In genomic region chr10:53253221-53253620, GRCh38 we compare ENCODE assay signal across 25 cellular contexts.
A peak's percentile ranks its signal among the peaks of the same experiment; 100 is the strongest.
DNase-seq lines count a peak whose midpoint lies in the region; ATAC-seq, FAIRE-seq and TF ChIP-seq lines count a peak whose summit lies in the region.
"Had no signal": no experiment of that assay in that cellular context is flagged by ENCODE, and none has a peak within 500 bp of the region (broad histone marks: within the 10 kb centered on the region; RNA-seq: fewer than 3 reads in every experiment).

No MANE protein-coding gene starts in this region.

- peak overlapping the region; percentile 38; the same call in 1 of the 2 replicates for H2BK5ac ChIP-seq in H1 (ENCODE audit: low read depth, low read length)

- H3K9me3 ChIP-seq in MM.1S (replicated peaks; ENCODE audit: insufficient read depth, low read length) (no peaks in the 10 kb centered on the region), H1 (ENCODE audit: insufficient read depth in 2 of 2, low read depth in 1 of 2, low read length in 1 of 2) (peaks cover 27 to 31% of the 10 kb centered on the region in 2 experiments)
- peaks cover 0 to 5% of the 10 kb centered on the region in 2 donors for H3K9me3 ChIP-seq in CD4-positive, alpha-beta memory T cell (ENCODE audit: control insufficient read depth in 1 of 2, low read length in 2 of 2)
- H3K9me3 ChIP-seq: A549 had no signal

- no peak for ATAC-seq in GM23338
- ATAC-seq: A549, GM12878 had no signal

- intact Hi-C loops in posterior vena cava (cut with DNase I), result no loop called here
- intact Hi-C loops in CD4-positive, alpha-beta memory T cell (cut with micrococcal nuclease), result no loop called here

- TF ChIP-seq EP300 in H1 (IDR thresholded peaks at IDR 0.05; ENCODE audit: borderline replicate concordance in 1 of 2, low read depth in 2 of 2, low read length in 2 of 2), result no peak

- H2BK120ac ChIP-seq in H1 (replicated peaks; ENCODE audit: low read depth, low read length), result no peak overlapping the region

- peaks cover 14% of the 10 kb centered on the region; the same call in 1 of the 2 replicates for H3K36me3 ChIP-seq in GM23338 (ENCODE audit: insufficient read depth)
- no peaks in the 10 kb centered on the region for H3K36me3 ChIP-seq in MM.1S (replicated peaks; ENCODE audit: insufficient read depth, low read length)
- H3K36me3 ChIP-seq in H1 (ENCODE audit: control insufficient read depth in 2 of 4, insufficient read depth in 4 of 4, low read length in 3 of 4), result peaks cover 0 to 17% (median 7%) of the 10 kb centered on the region in 4 experiments; a peak in 4 of 8 replicates
- H3K36me3 ChIP-seq in CD4-positive, alpha-beta memory T cell (ENCODE audit: insufficient read depth, low read length), result no peaks in the 10 kb centered on the region
- H3K36me3 ChIP-seq: BLaER1 treated with 17β-estradiol and CSF1 and Interleukin-3, amounts not matched to agents 10 nM and 100 nM had no signal

- peaks cover 12% of the 10 kb centered on the region; the same call in 1 of the 2 replicates for H3K9me2 ChIP-seq in GM23338 (ENCODE audit: insufficient read depth)
- H3K9me2 ChIP-seq in MM.1S (replicated peaks; ENCODE audit: insufficient read depth, low read length), result no peaks in the 10 kb centered on the region

- H2BK20ac ChIP-seq in H1 (ENCODE audit: low read length), result no peak overlapping the region

- H2AFZ ChIP-seq in GM23338 (no peak overlapping the region), MM.1S (ENCODE audit: low read length) (no peak overlapping the region), H1 (ENCODE audit: low read length) (no peak overlapping the region)

- no peak overlapping the region for H3K18ac ChIP-seq in H1 (ENCODE audit: extremely low read depth, low read length)

- TF ChIP-seq POLR2A in H1 (IDR thresholded peaks at IDR 0.05; ENCODE audit: control extremely low read depth in 1 of 2, low read depth in 2 of 2, low read length in 2 of 2), result no peak

- TF ChIP-seq RAD21 in H1 (IDR thresholded peaks at IDR 0.05 in 1 of 2, conservative IDR thresholded peaks at IDR 0.05 in 1 of 2; ENCODE audit: low read depth in 2 of 2, low read length in 2 of 2), result no peak

- no peak overlapping the region for H2AK5ac ChIP-seq in H1 (ENCODE audit: low read depth, low read length)

- DNase-seq in GM23338 (ENCODE audit: low spot score) (peak; percentile 3), MM.1S (peak; percentile 35), H1 (ENCODE audit: low read depth in 1 of 2, low spot score in 2 of 2) (no peak), NCI-H524 (lab: John Stamatoyannopoulos, UW) (no peak), posterior vena cava (ENCODE audit: low spot score) (no peak)
- no peak for DNase-seq in CD4-positive, alpha-beta memory T cell
- DNase-seq: AML-193; CD4-positive, alpha-beta T cell; CD8-positive, alpha-beta memory T cell; COR-L47; DMS 273 treated with DMSO at 0.1 percent for 48 hours; DMS153; DMS53; DMS79; DND-41; EL; GDM1 had no signal

- H2BK12ac ChIP-seq in H1 (ENCODE audit: low read depth, low read length), result no peak overlapping the region

- no peaks in the 10 kb centered on the region for H3K27me3 ChIP-seq in GM23338 (ENCODE audit: insufficient read depth)
- no peaks in the 10 kb centered on the region for H3K27me3 ChIP-seq in MM.1S (replicated peaks; ENCODE audit: insufficient read depth, low read length)
- H3K27me3 ChIP-seq in H1 (replicated peaks in 1 of 4; ENCODE audit: control insufficient read depth in 3 of 4, extremely low read depth in 1 of 4, insufficient read depth in 3 of 4, low read length in 3 of 4), result no peaks in the 10 kb centered on the region
- no peaks in the 10 kb centered on the region for H3K27me3 ChIP-seq in CD4-positive, alpha-beta memory T cell (ENCODE audit: insufficient read depth, low read length)
- H3K27me3 ChIP-seq: BLaER1 treated with 17β-estradiol and CSF1 and Interleukin-3, amounts not matched to agents 10 nM and 100 nM had no signal

- no peak overlapping the region for H3K4ac ChIP-seq in H1 (replicated peaks; ENCODE audit: insufficient read length, low read depth, low read length)

- H4K91ac ChIP-seq in H1 (replicated peaks; ENCODE audit: insufficient read length, low read length), result no peak overlapping the region

- H3K23ac ChIP-seq in H1 (ENCODE audit: insufficient read length), result no peak overlapping the region

- no peaks in the 10 kb centered on the region for H4K20me1 ChIP-seq in GM23338 (replicated peaks; ENCODE audit: insufficient read depth)
- no peaks in the 10 kb centered on the region for H4K20me1 ChIP-seq in MM.1S (ENCODE audit: insufficient read depth, low read length)
- no peaks in the 10 kb centered on the region for H4K20me1 ChIP-seq in H1 (replicated peaks in 1 of 2; ENCODE audit: control insufficient read depth in 1 of 2, insufficient read depth in 2 of 2, low read length in 2 of 2)
- H4K20me1 ChIP-seq: BLaER1 treated with 17β-estradiol and CSF1 and Interleukin-3, amounts not matched to agents 10 nM and 100 nM had no signal

- peaks cover 60% of the 10 kb centered on the region for H3K36me3 Mint-ChIP-seq in GM23338 (ENCODE audit: low read depth)
- H3K36me3 Mint-ChIP-seq in CD4-positive, alpha-beta memory T cell, result no peaks in the 10 kb centered on the region
- H3K36me3 Mint-ChIP-seq: CD8-positive, alpha-beta memory T cell had no signal

- POLR2A ChIA-PET in H1 (lab: Charles Lee; ENCODE audit: partially characterized antibody), result no interaction called here
- POLR2A ChIA-PET in CD4-positive, alpha-beta memory T cell (lab: Charles Lee; ENCODE audit: partially characterized antibody), result no interaction called here

- H3K9me3 Mint-ChIP-seq in GM23338, result peaks cover 44% of the 10 kb centered on the region
- peaks cover 0 to 37% (median 15%) of the 10 kb centered on the region in 8 donors for H3K9me3 Mint-ChIP-seq in CD4-positive, alpha-beta memory T cell

- peaks cover 1% of the 10 kb centered on the region for H3K27me3 Mint-ChIP-seq in GM23338 (ENCODE audit: insufficient read depth, low read depth, poor library complexity)
- no peaks in the 10 kb centered on the region for H3K27me3 Mint-ChIP-seq in CD4-positive, alpha-beta memory T cell
- H3K27me3 Mint-ChIP-seq: B cell; CD4-positive, alpha-beta T cell; CD8-positive, alpha-beta memory T cell had no signal

- H3F3A ChIP-seq in GM23338 (replicated peaks; ENCODE audit: low read depth) (no peaks in the 10 kb centered on the region), MM.1S (ENCODE audit: insufficient read depth, low read length) (no peaks in the 10 kb centered on the region)

- CTCF ChIA-PET in H1 (lab: Charles Lee; ENCODE audit: partially characterized antibody), result interaction anchor here (0.7 kb wide), 1 partner anchor 491 kb away, joined by 3 read pairs; no protein-coding TSS in a partner anchor
- CTCF ChIA-PET in CD4-positive, alpha-beta memory T cell (lab: Charles Lee; ENCODE audit: partially characterized antibody), result no interaction called here

- H3K4me2 ChIP-seq in GM23338 (no peak overlapping the region), MM.1S (ENCODE audit: low read depth, low read length) (no peak overlapping the region), H1 (ENCODE audit: insufficient read depth in 1 of 2, low read depth in 2 of 2, low read length in 2 of 2) (no peak overlapping the region)
- H3K4me2 ChIP-seq: A549; BLaER1 treated with 17β-estradiol and CSF1 and Interleukin-3, amounts not matched to agents 10 nM and 100 nM had no signal

- no peaks in the 10 kb centered on the region for H3K23me2 ChIP-seq in H1 (ENCODE audit: low read depth, low read length)

- H3K9ac ChIP-seq in MM.1S (ENCODE audit: low read length) (no peak overlapping the region), H1 (replicated peaks in 1 of 4; ENCODE audit: extremely low read depth in 1 of 4, low read depth in 3 of 4, low read length in 3 of 4) (no peak overlapping the region)
- H3K9ac ChIP-seq: BLaER1 treated with 17β-estradiol and CSF1 and Interleukin-3, amounts not matched to agents 10 nM and 100 nM had no signal

- H3K79me2 ChIP-seq in GM23338 (replicated peaks; ENCODE audit: insufficient read depth) (no peaks in the 10 kb centered on the region), MM.1S (ENCODE audit: low read length) (no peaks in the 10 kb centered on the region), H1 (ENCODE audit: control insufficient read depth in 1 of 2, insufficient read depth in 2 of 2, low read length in 2 of 2) (no peaks in the 10 kb centered on the region)

- no peaks in the 10 kb centered on the region for H3K79me1 ChIP-seq in H1 (ENCODE audit: low read depth, low read length)

- H3K27ac Mint-ChIP-seq in GM23338, result no peak overlapping the region
- no peak overlapping the region for H3K27ac Mint-ChIP-seq in CD4-positive, alpha-beta memory T cell
- H3K27ac Mint-ChIP-seq: B cell; CD4-positive, alpha-beta T cell; CD8-positive, alpha-beta memory T cell had no signal

- 56% methylated on average over 3 of the region's 3 CpGs; no CpG with 5 or more reads in 1 of the 2 experiments for WGBS in H1 (ENCODE audit: extremely low coverage in 1 of 2, insufficient coverage in 1 of 2, insufficient read length in 1 of 2, insufficient replicate concordance in 2 of 2, low coverage in 1 of 2, low lambda C conversion rate in 2 of 2, missing lambda C conversion rate in 1 of 2), 2 experiments

- no peak overlapping the region; the same call in 1 of the 2 replicates for H4K8ac ChIP-seq in H1 (ENCODE audit: extremely low read depth, insufficient read depth, low read length)

- peaks cover 13% of the 10 kb centered on the region; the same call in 2 of the 3 replicates for H3K4me1 Mint-ChIP-seq in GM23338
- H3K4me1 Mint-ChIP-seq in CD4-positive, alpha-beta memory T cell, result no peaks in the 10 kb centered on the region
- H3K4me1 Mint-ChIP-seq: B cell; CD8-positive, alpha-beta memory T cell had no signal

- no peak overlapping the region for H4K5ac ChIP-seq in H1 (ENCODE audit: insufficient read length, low read depth, low read length)

- no peak overlapping the region for H3K4me3 ChIP-seq in GM23338
- no peak overlapping the region for H3K4me3 ChIP-seq in MM.1S (ENCODE audit: low read length)
- H3K4me3 ChIP-seq in H1 (ENCODE audit: extremely low read depth in 1 of 4, insufficient read depth in 2 of 4, low read depth in 3 of 4, low read length in 4 of 4), result no peak overlapping the region
- H3K4me3 ChIP-seq in CD4-positive, alpha-beta memory T cell (ENCODE audit: low read length in 2 of 2), result no peak overlapping the region
- H3K4me3 ChIP-seq: A549; BLaER1 treated with 17β-estradiol and CSF1 and Interleukin-3, amounts not matched to agents 10 nM and 100 nM; GM12878 had no signal

- no peak overlapping the region for H3K56ac ChIP-seq in H1 (replicated peaks; ENCODE audit: insufficient read length, low read depth, low read length)

- H3K14ac ChIP-seq in H1 (ENCODE audit: insufficient read length), result no peak overlapping the region

- H3K4me3 Mint-ChIP-seq in GM23338, result no peak overlapping the region
- no peak overlapping the region for H3K4me3 Mint-ChIP-seq in CD4-positive, alpha-beta memory T cell
- H3K4me3 Mint-ChIP-seq: B cell; CD4-positive, alpha-beta T cell; CD8-positive, alpha-beta memory T cell had no signal

- peaks cover 5% of the 10 kb centered on the region; the same call in 1 of the 2 replicates for H3K4me1 ChIP-seq in GM23338 (ENCODE audit: insufficient read depth)
- peaks cover 4% of the 10 kb centered on the region; the same call in 1 of the 2 replicates for H3K4me1 ChIP-seq in MM.1S (ENCODE audit: low read length)
- peaks cover 0 to 7% (median 2%) of the 10 kb centered on the region in 4 experiments; a peak in 2 of 7 replicates for H3K4me1 ChIP-seq in H1 (replicated peaks in 1 of 4; ENCODE audit: control insufficient read depth in 3 of 4, insufficient read depth in 4 of 4, low read length in 3 of 4)
- H3K4me1 ChIP-seq in CD4-positive, alpha-beta memory T cell (ENCODE audit: insufficient read depth, low read length), result no peaks in the 10 kb centered on the region
- H3K4me1 ChIP-seq: A549; BLaER1 treated with 17β-estradiol and CSF1 and Interleukin-3, amounts not matched to agents 10 nM and 100 nM had no signal

- H2BK15ac ChIP-seq in H1 (ENCODE audit: low read length), result no peak overlapping the region

- H3K27ac ChIP-seq in GM23338 (ENCODE audit: low read depth) (no peak overlapping the region), MM.1S (ENCODE audit: low read length) (no peak overlapping the region; the same call in 1 of the 2 replicates), H1 (ENCODE audit: low read depth, low read length) (no peak overlapping the region)
- H3K27ac ChIP-seq in CD4-positive, alpha-beta memory T cell (ENCODE audit: low read depth, low read length), result no peak overlapping the region
- H3K27ac ChIP-seq: 22Rv1; A549; BLaER1 treated with 17β-estradiol and CSF1 and Interleukin-3, amounts not matched to agents 10 nM and 100 nM; C4-2B had no signal

- no peak for FAIRE-seq in H1 (lab: Jason Lieb, UNC)
- FAIRE-seq: A549, GM12878, GM12892, GM18507 had no signal

- TF ChIP-seq CTCF in GM23338 (conservative IDR thresholded peaks at IDR 0.05; ENCODE audit: low read depth in 2 of 2) (no peak), MM.1S (IDR thresholded peaks at IDR 0.05; ENCODE audit: low read length) (no peak), H1 (IDR thresholded peaks at IDR 0.05; ENCODE audit: control extremely low read depth in 1 of 3, insufficient read depth in 1 of 3, low read depth in 1 of 3, low read length in 3 of 3) (no peak)

Comparison
In these comparisons a context has a peak if more than half of its experiments do, and no peak if none do; other contexts are left out.
1. DNase-seq: peak in GM23338 (single experiment) and MM.1S (single experiment); none in H1 (0 of 2), NCI-H524 (0 of 2), posterior vena cava (single experiment) and CD4-positive, alpha-beta memory T cell (0 of 5).